ENCODE assay signal across 1 cellular context in the genomic region with DNA sequence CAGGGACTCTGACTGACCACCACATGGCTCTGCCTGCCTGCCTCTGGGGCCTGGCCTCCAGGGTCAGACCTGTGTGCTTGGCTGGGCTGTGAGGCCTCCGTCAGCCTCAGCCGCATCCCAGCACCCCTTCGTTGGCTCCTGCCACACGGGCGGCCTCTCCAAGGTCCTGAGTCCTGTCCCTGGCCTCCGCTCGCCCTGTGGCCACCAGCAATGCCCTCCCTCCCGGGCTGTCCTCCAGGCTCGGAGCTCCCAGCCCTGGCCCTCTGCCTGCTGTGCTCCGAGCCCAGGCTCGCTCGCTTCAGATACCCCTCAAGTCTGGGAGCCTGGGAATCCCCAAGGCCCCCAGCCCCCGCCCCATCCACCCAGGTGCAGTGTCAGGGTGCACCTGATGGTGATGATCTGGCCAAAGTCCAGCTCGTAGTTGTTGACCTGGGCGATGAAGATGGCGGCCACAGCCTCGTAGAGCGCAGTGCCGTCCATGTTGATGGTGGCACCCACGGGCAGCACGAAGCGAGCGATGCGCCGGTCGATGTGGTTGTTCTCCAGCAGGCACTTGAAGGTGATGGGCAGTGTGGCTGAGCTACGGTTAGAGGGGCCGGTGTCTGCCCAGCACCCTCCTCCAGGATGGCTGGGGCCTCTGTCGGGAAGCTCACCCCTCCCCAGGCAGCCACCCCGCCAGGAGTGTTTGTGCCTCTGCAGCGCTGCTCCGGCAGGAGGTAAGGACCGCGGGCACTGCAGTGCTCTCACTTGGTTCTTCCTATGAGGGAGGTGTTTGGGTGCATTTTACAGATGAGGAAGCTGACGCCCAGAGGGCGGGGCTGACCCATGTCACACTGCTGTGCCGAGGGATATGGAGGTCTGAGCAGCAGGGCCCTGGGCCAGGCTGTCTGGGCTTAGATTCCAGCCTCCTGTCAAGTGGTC.
TF ChIP-seq lines count a peak whose summit lies in the region.

No MANE protein-coding gene starts in this region.

TF ChIP-seq in HepG2, 621 proteins besides CTCF, POLR2A, EP300 and RAD21 (continued from another document):
- TF ChIP-seq, protein P1, sequence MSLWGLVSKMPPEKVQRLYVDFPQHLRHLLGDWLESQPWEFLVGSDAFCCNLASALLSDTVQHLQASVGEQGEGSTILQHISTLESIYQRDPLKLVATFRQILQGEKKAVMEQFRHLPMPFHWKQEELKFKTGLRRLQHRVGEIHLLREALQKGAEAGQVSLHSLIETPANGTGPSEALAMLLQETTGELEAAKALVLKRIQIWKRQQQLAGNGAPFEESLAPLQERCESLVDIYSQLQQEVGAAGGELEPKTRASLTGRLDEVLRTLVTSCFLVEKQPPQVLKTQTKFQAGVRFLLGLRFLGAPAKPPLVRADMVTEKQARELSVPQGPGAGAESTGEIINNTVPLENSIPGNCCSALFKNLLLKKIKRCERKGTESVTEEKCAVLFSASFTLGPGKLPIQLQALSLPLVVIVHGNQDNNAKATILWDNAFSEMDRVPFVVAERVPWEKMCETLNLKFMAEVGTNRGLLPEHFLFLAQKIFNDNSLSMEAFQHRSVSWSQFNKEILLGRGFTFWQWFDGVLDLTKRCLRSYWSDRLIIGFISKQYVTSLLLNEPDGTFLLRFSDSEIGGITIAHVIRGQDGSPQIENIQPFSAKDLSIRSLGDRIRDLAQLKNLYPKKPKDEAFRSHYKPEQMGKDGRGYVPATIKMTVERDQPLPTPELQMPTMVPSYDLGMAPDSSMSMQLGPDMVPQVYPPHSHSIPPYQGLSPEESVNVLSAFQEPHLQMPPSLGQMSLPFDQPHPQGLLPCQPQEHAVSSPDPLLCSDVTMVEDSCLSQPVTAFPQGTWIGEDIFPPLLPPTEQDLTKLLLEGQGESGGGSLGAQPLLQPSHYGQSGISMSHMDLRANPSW (CRISPR knock-in tag; IDR thresholded peaks at IDR 0.05; ENCODE audit: borderline replicate concordance) = no peak
- TF ChIP-seq MAZ (IDR thresholded peaks at IDR 0.05; ENCODE audit: borderline replicate concordance, low read depth, low read length) = no peak
- TF ChIP-seq MAZ (CRISPR knock-in tag; IDR thresholded peaks at IDR 0.05; ENCODE audit: low read depth) = no peak
- no peak for TF ChIP-seq HNRNPLL (IDR thresholded peaks at IDR 0.05; ENCODE audit: low read depth, low read length, poor library complexity, severe bottlenecking)
- TF ChIP-seq HNRNPH1 (optimal IDR thresholded peaks at IDR 0.05; ENCODE audit: low read depth, low read length) = no peak
- TF ChIP-seq, protein P2, sequence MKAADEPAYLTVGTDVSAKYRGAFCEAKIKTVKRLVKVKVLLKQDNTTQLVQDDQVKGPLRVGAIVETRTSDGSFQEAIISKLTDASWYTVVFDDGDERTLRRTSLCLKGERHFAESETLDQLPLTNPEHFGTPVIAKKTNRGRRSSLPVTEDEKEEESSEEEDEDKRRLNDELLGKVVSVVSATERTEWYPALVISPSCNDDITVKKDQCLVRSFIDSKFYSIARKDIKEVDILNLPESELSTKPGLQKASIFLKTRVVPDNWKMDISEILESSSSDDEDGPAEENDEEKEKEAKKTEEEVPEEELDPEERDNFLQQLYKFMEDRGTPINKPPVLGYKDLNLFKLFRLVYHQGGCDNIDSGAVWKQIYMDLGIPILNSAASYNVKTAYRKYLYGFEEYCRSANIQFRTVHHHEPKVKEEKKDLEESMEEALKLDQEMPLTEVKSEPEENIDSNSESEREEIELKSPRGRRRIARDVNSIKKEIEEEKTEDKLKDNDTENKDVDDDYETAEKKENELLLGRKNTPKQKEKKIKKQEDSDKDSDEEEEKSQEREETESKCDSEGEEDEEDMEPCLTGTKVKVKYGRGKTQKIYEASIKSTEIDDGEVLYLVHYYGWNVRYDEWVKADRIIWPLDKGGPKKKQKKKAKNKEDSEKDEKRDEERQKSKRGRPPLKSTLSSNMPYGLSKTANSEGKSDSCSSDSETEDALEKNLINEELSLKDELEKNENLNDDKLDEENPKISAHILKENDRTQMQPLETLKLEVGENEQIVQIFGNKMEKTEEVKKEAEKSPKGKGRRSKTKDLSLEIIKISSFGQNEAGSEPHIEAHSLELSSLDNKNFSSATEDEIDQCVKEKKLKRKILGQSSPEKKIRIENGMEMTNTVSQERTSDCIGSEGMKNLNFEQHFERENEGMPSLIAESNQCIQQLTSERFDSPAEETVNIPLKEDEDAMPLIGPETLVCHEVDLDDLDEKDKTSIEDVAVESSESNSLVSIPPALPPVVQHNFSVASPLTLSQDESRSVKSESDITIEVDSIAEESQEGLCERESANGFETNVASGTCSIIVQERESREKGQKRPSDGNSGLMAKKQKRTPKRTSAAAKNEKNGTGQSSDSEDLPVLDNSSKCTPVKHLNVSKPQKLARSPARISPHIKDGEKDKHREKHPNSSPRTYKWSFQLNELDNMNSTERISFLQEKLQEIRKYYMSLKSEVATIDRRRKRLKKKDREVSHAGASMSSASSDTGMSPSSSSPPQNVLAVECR (CRISPR knock-in tag; IDR thresholded peaks at IDR 0.05; ENCODE audit: borderline replicate concordance) = peak; percentile 18; the same call in 1 of the 2 replicates
- no peak for TF ChIP-seq CREM (IDR thresholded peaks at IDR 0.05)
- TF ChIP-seq CREM (CRISPR knock-in tag; IDR thresholded peaks at IDR 0.05) = no peak
- no peak for TF ChIP-seq TOE1 (CRISPR knock-in tag; IDR thresholded peaks at IDR 0.05)
- TF ChIP-seq, protein P3, sequence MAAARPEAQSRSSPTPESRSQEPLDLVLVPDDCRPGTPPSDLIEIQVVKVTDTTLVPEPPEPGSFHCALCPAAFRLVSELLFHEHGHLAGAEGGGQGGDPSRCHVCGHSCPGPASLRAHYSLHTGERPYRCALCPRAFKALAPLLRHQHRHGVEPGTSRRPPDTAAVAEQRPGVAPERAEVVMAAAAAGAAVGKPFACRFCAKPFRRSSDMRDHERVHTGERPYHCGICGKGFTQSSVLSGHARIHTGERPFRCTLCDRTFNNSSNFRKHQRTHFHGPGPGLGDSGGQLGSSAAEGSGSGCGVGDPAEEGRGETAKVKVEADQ (CRISPR knock-in tag; IDR thresholded peaks at IDR 0.05; ENCODE audit: borderline replicate concordance) = peak; percentile 63; the same call in 1 of the 2 replicates
- TF ChIP-seq, protein P4, sequence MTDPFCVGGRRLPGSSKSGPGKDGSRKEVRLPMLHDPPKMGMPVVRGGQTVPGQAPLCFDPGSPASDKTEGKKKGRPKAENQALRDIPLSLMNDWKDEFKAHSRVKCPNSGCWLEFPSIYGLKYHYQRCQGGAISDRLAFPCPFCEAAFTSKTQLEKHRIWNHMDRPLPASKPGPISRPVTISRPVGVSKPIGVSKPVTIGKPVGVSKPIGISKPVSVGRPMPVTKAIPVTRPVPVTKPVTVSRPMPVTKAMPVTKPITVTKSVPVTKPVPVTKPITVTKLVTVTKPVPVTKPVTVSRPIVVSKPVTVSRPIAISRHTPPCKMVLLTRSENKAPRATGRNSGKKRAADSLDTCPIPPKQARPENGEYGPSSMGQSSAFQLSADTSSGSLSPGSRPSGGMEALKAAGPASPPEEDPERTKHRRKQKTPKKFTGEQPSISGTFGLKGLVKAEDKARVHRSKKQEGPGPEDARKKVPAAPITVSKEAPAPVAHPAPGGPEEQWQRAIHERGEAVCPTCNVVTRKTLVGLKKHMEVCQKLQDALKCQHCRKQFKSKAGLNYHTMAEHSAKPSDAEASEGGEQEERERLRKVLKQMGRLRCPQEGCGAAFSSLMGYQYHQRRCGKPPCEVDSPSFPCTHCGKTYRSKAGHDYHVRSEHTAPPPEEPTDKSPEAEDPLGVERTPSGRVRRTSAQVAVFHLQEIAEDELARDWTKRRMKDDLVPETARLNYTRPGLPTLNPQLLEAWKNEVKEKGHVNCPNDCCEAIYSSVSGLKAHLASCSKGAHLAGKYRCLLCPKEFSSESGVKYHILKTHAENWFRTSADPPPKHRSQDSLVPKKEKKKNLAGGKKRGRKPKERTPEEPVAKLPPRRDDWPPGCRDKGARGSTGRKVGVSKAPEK (CRISPR knock-in tag; IDR thresholded peaks at IDR 0.05; ENCODE audit: borderline replicate concordance) = no peak
- TF ChIP-seq DNMT3B (CRISPR knock-in tag; conservative IDR thresholded peaks at IDR 0.05) = no peak
- TF ChIP-seq ZNF577 (CRISPR knock-in tag; IDR thresholded peaks at IDR 0.05; ENCODE audit: borderline replicate concordance, low read depth) = no peak
- TF ChIP-seq ZNF562 (CRISPR knock-in tag; IDR thresholded peaks at IDR 0.05; ENCODE audit: borderline replicate concordance) = no peak
- TF ChIP-seq, protein P5, sequence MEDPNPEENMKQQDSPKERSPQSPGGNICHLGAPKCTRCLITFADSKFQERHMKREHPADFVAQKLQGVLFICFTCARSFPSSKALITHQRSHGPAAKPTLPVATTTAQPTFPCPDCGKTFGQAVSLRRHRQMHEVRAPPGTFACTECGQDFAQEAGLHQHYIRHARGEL (CRISPR knock-in tag; IDR thresholded peaks at IDR 0.05) = no peak
- TF ChIP-seq, protein P6, sequence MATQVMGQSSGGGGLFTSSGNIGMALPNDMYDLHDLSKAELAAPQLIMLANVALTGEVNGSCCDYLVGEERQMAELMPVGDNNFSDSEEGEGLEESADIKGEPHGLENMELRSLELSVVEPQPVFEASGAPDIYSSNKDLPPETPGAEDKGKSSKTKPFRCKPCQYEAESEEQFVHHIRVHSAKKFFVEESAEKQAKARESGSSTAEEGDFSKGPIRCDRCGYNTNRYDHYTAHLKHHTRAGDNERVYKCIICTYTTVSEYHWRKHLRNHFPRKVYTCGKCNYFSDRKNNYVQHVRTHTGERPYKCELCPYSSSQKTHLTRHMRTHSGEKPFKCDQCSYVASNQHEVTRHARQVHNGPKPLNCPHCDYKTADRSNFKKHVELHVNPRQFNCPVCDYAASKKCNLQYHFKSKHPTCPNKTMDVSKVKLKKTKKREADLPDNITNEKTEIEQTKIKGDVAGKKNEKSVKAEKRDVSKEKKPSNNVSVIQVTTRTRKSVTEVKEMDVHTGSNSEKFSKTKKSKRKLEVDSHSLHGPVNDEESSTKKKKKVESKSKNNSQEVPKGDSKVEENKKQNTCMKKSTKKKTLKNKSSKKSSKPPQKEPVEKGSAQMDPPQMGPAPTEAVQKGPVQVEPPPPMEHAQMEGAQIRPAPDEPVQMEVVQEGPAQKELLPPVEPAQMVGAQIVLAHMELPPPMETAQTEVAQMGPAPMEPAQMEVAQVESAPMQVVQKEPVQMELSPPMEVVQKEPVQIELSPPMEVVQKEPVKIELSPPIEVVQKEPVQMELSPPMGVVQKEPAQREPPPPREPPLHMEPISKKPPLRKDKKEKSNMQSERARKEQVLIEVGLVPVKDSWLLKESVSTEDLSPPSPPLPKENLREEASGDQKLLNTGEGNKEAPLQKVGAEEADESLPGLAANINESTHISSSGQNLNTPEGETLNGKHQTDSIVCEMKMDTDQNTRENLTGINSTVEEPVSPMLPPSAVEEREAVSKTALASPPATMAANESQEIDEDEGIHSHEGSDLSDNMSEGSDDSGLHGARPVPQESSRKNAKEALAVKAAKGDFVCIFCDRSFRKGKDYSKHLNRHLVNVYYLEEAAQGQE (IDR thresholded peaks at IDR 0.05; ENCODE audit: borderline replicate concordance in 1 of 2, low read depth in 1 of 2, low read length in 2 of 2) = no peak
- TF ChIP-seq ZNF772 (CRISPR knock-in tag; IDR thresholded peaks at IDR 0.05) = 0 out of 2 replicates have a peak, but pooled peaks have one; percentile 28
